In the genomic region with DNA sequence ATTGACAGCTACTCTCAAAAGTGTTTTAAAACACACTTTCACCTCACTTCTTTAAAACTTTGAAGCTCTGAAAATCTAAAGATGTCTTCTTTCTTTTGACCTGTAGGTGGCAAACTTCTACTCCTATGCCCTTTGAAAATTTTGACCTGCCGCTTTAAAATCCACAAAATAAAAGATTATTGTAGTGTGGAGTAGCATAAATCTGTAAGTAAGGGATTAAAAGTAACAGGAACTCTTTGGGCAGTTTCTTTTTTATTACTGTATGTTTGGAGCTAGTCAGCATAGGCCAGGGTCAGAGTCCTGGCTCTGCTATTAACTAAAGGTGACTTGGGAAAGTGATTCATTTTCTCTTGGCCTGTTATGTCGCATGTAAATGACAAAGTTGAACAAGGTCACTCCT, we compare ENCODE assay signal across 8 cellular contexts. TPM values are rescaled to one million over a fixed set of nuclear protein-coding genes. Genes with fewer than 3 reads are reported as not detected.
A peak's percentile ranks its signal among the peaks of the same experiment; 100 is the strongest.
DNase-seq lines count a peak whose midpoint lies in the region; ATAC-seq, FAIRE-seq and TF ChIP-seq lines count a peak whose summit lies in the region.

No MANE protein-coding gene starts in this region.

- peak; percentile 80 for FAIRE-seq in GM19239 (lab: Jason Lieb, UNC)

- H3K36me3 Mint-ChIP-seq in CD14-positive monocyte (no peaks in the 10 kb centered on the region), neural crest cell (ENCODE audit: low read depth) (no peaks in the 10 kb centered on the region)
- H3K36me3 Mint-ChIP-seq in activated CD4-positive, alpha-beta memory T cell treated with anti-CD3 and anti-CD28 coated beads, Interleukin-2, amount 10 ng/mL, durations not matched to agents 7 days and 5 days (ENCODE audit: low read depth) = no peaks in the 10 kb centered on the region

- TF ChIP-seq CTCF in CD14-positive monocyte (IDR thresholded peaks at IDR 0.05) (peak; percentile 81), neural crest cell (conservative IDR thresholded peaks at IDR 0.05) (peak; percentile 85)

- intact Hi-C loops in CD14-positive monocyte (cut with micrococcal nuclease) = no loop called here

- ATAC-seq in GM21825 (IDR thresholded peaks at IDR 0.05; ENCODE audit: unreplicated experiment) = no peak

- H3K27me3 Mint-ChIP-seq in CD14-positive monocyte (ENCODE audit: low read depth in 3 of 3) (peaks cover 0 to 14% (median 3%) of the 10 kb centered on the region in 3 donors), neural crest cell (ENCODE audit: low read depth) (no peaks in the 10 kb centered on the region)
- peaks cover 27% of the 10 kb centered on the region for H3K27me3 Mint-ChIP-seq in activated CD4-positive, alpha-beta memory T cell treated with anti-CD3 and anti-CD28 coated beads, Interleukin-2, amount 10 ng/mL, durations not matched to agents 7 days and 5 days

- DNase-seq in CD14-positive monocyte (ENCODE audit: low spot score) (no peak), GM19239 (ENCODE audit: insufficient read length, low spot score) (no peak), NCI-H748 (lab: John Stamatoyannopoulos, UW; ENCODE audit: unreplicated experiment) (peak; percentile 2), dermis microvascular lymphatic vessel endothelial cell (ENCODE audit: low read depth in 2 of 2) (peak; percentile 36 to 55), neural crest cell (ENCODE audit: low read depth, low spot score) (no peak), amygdala (lab: John Stamatoyannopoulos, UW) (no peak)
- DNase-seq in activated CD4-positive, alpha-beta memory T cell treated with anti-CD3 and anti-CD28 coated beads, Interleukin-2, amount 10 ng/mL, durations not matched to agents 7 days and 5 days = no peak

- H3K27ac Mint-ChIP-seq in CD14-positive monocyte (no peak overlapping the region), neural crest cell (ENCODE audit: unreplicated experiment) (no peak overlapping the region)
- no peak overlapping the region for H3K27ac Mint-ChIP-seq in activated CD4-positive, alpha-beta memory T cell treated with anti-CD3 and anti-CD28 coated beads, Interleukin-2, amount 10 ng/mL, durations not matched to agents 7 days and 5 days

- CTCF ChIA-PET in activated CD4-positive, alpha-beta memory T cell treated with anti-CD3 and anti-CD28 coated beads, Interleukin-2, amount 10 ng/mL, durations not matched to agents 7 days and 5 days (lab: Charles Lee) = interaction anchor here (0.7 to 3.4 kb wide), 23 partner anchors 8 to 173 kb away, joined by 3 to 33 read pairs (median 6); a partner anchor contains a TSS

- POLR2A ChIA-PET in activated CD4-positive, alpha-beta memory T cell treated with anti-CD3 and anti-CD28 coated beads, Interleukin-2, amount 10 ng/mL, durations not matched to agents 7 days and 5 days (lab: Charles Lee) = interaction anchor here (1.0 to 1.5 kb wide), 3 partner anchors 25 to 164 kb away, joined by 4 read pairs; a partner anchor contains a TSS

- H3K9me3 Mint-ChIP-seq in CD14-positive monocyte (no peaks in the 10 kb centered on the region), neural crest cell (no peaks in the 10 kb centered on the region)
- H3K9me3 Mint-ChIP-seq in activated CD4-positive, alpha-beta memory T cell treated with anti-CD3 and anti-CD28 coated beads, Interleukin-2, amount 10 ng/mL, durations not matched to agents 7 days and 5 days = no peaks in the 10 kb centered on the region

- H3K4me3 Mint-ChIP-seq in CD14-positive monocyte (no peak overlapping the region), neural crest cell (no peak overlapping the region)
- H3K4me3 Mint-ChIP-seq in activated CD4-positive, alpha-beta memory T cell treated with anti-CD3 and anti-CD28 coated beads, Interleukin-2, amount 10 ng/mL, durations not matched to agents 7 days and 5 days = no peak overlapping the region

- H3K4me1 Mint-ChIP-seq in CD14-positive monocyte (peaks cover 10% of the 10 kb centered on the region), neural crest cell (peaks cover 5% of the 10 kb centered on the region)
- peaks cover 27% of the 10 kb centered on the region for H3K4me1 Mint-ChIP-seq in activated CD4-positive, alpha-beta memory T cell treated with anti-CD3 and anti-CD28 coated beads, Interleukin-2, amount 10 ng/mL, durations not matched to agents 7 days and 5 days

RNA-seq across cellular contexts. Expression of a gene that starts 25.5 kb away (rescaled TPM):
- polyA plus RNA-seq in CD14-positive monocyte = 1 to 10 TPM in 1 of 2 donors, under 1 TPM in 1; 0.52 to 1.0 TPM
- 4.3 and 4.4 TPM in 2 replicates for total RNA-seq in dermis microvascular lymphatic vessel endothelial cell
- 3.8 and 4.1 TPM in 2 replicates for total RNA-seq in neural crest cell
- total RNA-seq in activated CD4-positive, alpha-beta memory T cell treated with anti-CD3 and anti-CD28 coated beads, Interleukin-2, amount 10 ng/mL, durations not matched to agents 7 days and 5 days = 1 to 10 TPM; 3.7 to 5.0 TPM

Comparison
In these comparisons a context has a peak if more than half of its experiments do, and no peak if none do; other contexts are left out.
1. DNase-seq: peak in NCI-H748 (single experiment) and dermis microvascular lymphatic vessel endothelial cell (2 of 2); none in CD14-positive monocyte (single experiment), GM19239 (single experiment), neural crest cell (single experiment), activated CD4-positive, alpha-beta memory T cell treated with anti-CD3 and anti-CD28 coated beads, Interleukin-2, amount 10 ng/mL, durations not matched to agents 7 days and 5 days (single experiment) and amygdala (0 of 56).